25 cellular contexts compared by ENCODE assay signal in genomic region chr12:132139912-132140311, GRCh38.
"Had no signal": no experiment of that assay in that cellular context is flagged by ENCODE, and none has a peak within 500 bp of the region (broad histone marks: within the 10 kb centered on the region; RNA-seq: fewer than 3 reads in every experiment).

No MANE protein-coding gene starts in this region.

- H3K27me3 Mint-ChIP-seq: activated naive CD4-positive, alpha-beta T cell treated with anti-CD3 and anti-CD28 coated beads, Interleukin-2, amount 50 U/mL, for 24 hours; central memory CD8-positive, alpha-beta T cell had no signal

- DNase-seq: activated CD4-positive, CD25-positive, alpha-beta regulatory T cell treated with anti-CD3 and anti-CD28 coated beads, Interleukin-2, amount 50 U/mL, for 72 hours; activated gamma-delta T cell treated with Interleukin-2 at 50 U/mL for 16 hours; esophagus squamous epithelium; gastrocnemius medialis; hypothalamus; left ventricle myocardium superior; mammary epithelial cell; midbrain; nephron progenitor cell; occipital lobe; sigmoid colon; stimulated activated CD4-positive, alpha-beta T cell treated with anti-CD3 and anti-CD28 coated beads, Interleukin-2, amount 100 ng/mL, for 48 hours; stimulated activated CD8-positive, alpha-beta memory T cell treated with anti-CD3 and anti-CD28 coated beads, Interleukin-4, amount 100 ng/mL, for 48 hours; stimulated activated naive B cell treated with anti-CD40 and anti-IgM and Interleukin-4, amounts not matched to agents 10 μg/mL and 1 μg/mL and 100 μg/mL, for 72 hours; SW 1271; trophoblast cell had no signal

- ATAC-seq: gastrocnemius medialis; left ventricle myocardium superior; stimulated activated naive B cell treated with anti-CD40 and anti-IgM and Interleukin-4, amounts not matched to agents 10 μg/mL and 1 μg/mL and 100 μg/mL, for 72 hours had no signal

- H3K9me3 ChIP-seq: breast epithelium, esophagus squamous epithelium, gastrocnemius medialis, sigmoid colon, testis had no signal

- H3K27ac ChIP-seq: breast epithelium, coronary artery, esophagus squamous epithelium, gastrocnemius medialis, sigmoid colon, SK-N-MC, testis, VCaP had no signal

- H3K4me3 ChIP-seq: breast epithelium, coronary artery, esophagus squamous epithelium, gastrocnemius medialis, sigmoid colon, SK-N-MC, smooth muscle cell, testis had no signal

- H3K27me3 ChIP-seq: breast epithelium, esophagus squamous epithelium, gastrocnemius medialis, sigmoid colon, testis had no signal

- H3K9me3 Mint-ChIP-seq: activated naive CD4-positive, alpha-beta T cell treated with anti-CD3 and anti-CD28 coated beads, Interleukin-2, amount 50 U/mL, for 24 hours; central memory CD8-positive, alpha-beta T cell; nephron progenitor cell; stimulated activated naive B cell treated with anti-CD40 and anti-IgM and Interleukin-4, amounts not matched to agents 10 μg/mL and 1 μg/mL and 100 μg/mL, for 72 hours; T-helper 2 cell treated with Interferon-gamma antibody and Interleukin-4, amounts not matched to agents 5 μg/mL and 100 μg/mL, for 36 hours had no signal

- H3K27ac Mint-ChIP-seq: activated naive CD4-positive, alpha-beta T cell treated with anti-CD3 and anti-CD28 coated beads, Interleukin-2, amount 50 U/mL, for 24 hours; nephron progenitor cell had no signal

- H3K4me2 ChIP-seq: smooth muscle cell had no signal

- H3K4me3 Mint-ChIP-seq: activated naive CD4-positive, alpha-beta T cell treated with anti-CD3 and anti-CD28 coated beads, Interleukin-2, amount 50 U/mL, for 24 hours; central memory CD8-positive, alpha-beta T cell; nephron progenitor cell; stimulated activated naive B cell treated with anti-CD40 and anti-IgM and Interleukin-4, amounts not matched to agents 10 μg/mL and 1 μg/mL and 100 μg/mL, for 72 hours; T-helper 2 cell treated with Interferon-gamma antibody and Interleukin-4, amounts not matched to agents 5 μg/mL and 100 μg/mL, for 36 hours had no signal
